ENCODE assay signal across 1 cellular context in genomic region chr15:83653288-83653638, GRCh38.
TF ChIP-seq lines count a peak whose summit lies in the region.

No MANE protein-coding gene starts in this region.

TF ChIP-seq in GM23338, 12 proteins besides CTCF, POLR2A, EP300 and RAD21 (continued from another document):
- TF ChIP-seq ZNF462 (CRISPR knock-in tag; IDR thresholded peaks at IDR 0.05) = 0 out of 2 replicates have a peak, but pooled peaks have one; percentile 3
